ENCODE assay signal across 20 cellular contexts in the genomic region with DNA sequence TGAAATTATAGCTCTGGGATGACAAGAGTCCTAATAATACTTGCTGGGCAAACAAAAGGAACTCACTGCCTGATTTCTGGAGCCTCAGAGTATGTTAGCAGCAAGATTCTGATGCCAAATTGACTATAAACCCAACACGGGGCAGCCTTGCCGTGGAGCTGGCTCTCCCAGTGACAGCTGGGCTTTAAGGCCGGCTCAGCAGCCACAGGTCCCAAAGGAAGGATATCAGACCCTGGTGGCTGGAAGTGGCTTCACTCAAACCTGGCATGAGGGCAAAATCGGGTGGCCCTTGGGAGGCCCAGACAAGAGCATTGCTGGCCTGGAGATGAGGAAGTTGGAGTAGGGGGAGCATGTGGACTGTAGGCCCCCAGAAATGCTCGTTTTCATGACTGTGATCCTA. TPM values are rescaled to one million over a fixed set of nuclear protein-coding genes. Genes with fewer than 3 reads are reported as not detected.
DNase-seq lines count a peak whose midpoint lies in the region; ATAC-seq and TF ChIP-seq lines count a peak whose summit lies in the region.
"Had no signal": no experiment of that assay in that cellular context is flagged by ENCODE, and none has a peak within 500 bp of the region (broad histone marks: within the 10 kb centered on the region; RNA-seq: fewer than 3 reads in every experiment).

No MANE protein-coding gene starts in this region.

- no peak overlapping the region for H3K27ac ChIP-seq in osteoblast (ENCODE audit: low read depth, low read length)
- H3K27ac ChIP-seq: C4-2B had no signal

- peaks cover 9% of the 10 kb centered on the region for H3K9me3 Mint-ChIP-seq in glutamatergic neuron (ENCODE audit: unreplicated experiment)
- H3K9me3 Mint-ChIP-seq in nephron progenitor cell, result no peaks in the 10 kb centered on the region
- H3K9me3 Mint-ChIP-seq in activated CD4-positive, alpha-beta memory T cell treated with anti-CD3 and anti-CD28 coated beads, Interleukin-2, amount 10 ng/mL, durations not matched to agents 7 days and 5 days, result no peaks in the 10 kb centered on the region
- H3K9me3 Mint-ChIP-seq: CD4-positive, alpha-beta T cell; CD8-positive, alpha-beta T cell had no signal

- TF ChIP-seq CTCF in glutamatergic neuron (IDR thresholded peaks at IDR 0.05; ENCODE audit: partially characterized antibody, unreplicated experiment), result no peak
- no peak for TF ChIP-seq CTCF in nephron progenitor cell (IDR thresholded peaks at IDR 0.05)
- TF ChIP-seq CTCF in osteoblast (IDR thresholded peaks at IDR 0.05; ENCODE audit: extremely low read depth, low read depth, low read length), result no peak

- peaks cover 57% of the 10 kb centered on the region for H3K36me3 ChIP-seq in osteoblast (ENCODE audit: insufficient read depth, low read length)

- peak; percentile 73 for DNase-seq in D341Med (ENCODE audit: low spot score)
- no peak for DNase-seq in glutamatergic neuron
- no peak for DNase-seq in nephron progenitor cell
- peak; percentile 53 for DNase-seq in osteoblast (ENCODE audit: insufficient read length, low spot score, missing footprints)
- no peak for DNase-seq in DMS79 treated with DMSO at 0.1 percent for 48 hours (lab: John Stamatoyannopoulos, UW)
- no peak for DNase-seq in activated CD4-positive, alpha-beta memory T cell treated with anti-CD3 and anti-CD28 coated beads, Interleukin-2, amount 10 ng/mL, durations not matched to agents 7 days and 5 days
- DNase-seq in DMS 273 treated with DMSO at 0.1 percent for 48 hours (lab: John Stamatoyannopoulos, UW), result no peak
- DNase-seq: 8988T; ACHN; BE2C; CD4-positive, alpha-beta T cell; CD8-positive, alpha-beta T cell; COR-L47; DMS153; DMS53; DMS79; GF-D8 had no signal

- CTCF ChIA-PET in activated CD4-positive, alpha-beta memory T cell treated with anti-CD3 and anti-CD28 coated beads, Interleukin-2, amount 10 ng/mL, durations not matched to agents 7 days and 5 days (lab: Charles Lee), result no interaction called here

- H3K27me3 ChIP-seq in osteoblast (ENCODE audit: insufficient read depth, low read length), result no peaks in the 10 kb centered on the region
- H3K27me3 ChIP-seq: BE2C; BLaER1 treated with 17β-estradiol and CSF1 and Interleukin-3, amounts not matched to agents 10 nM and 100 nM had no signal

- H4K20me1 ChIP-seq in osteoblast (ENCODE audit: insufficient read depth, low read length), result no peaks in the 10 kb centered on the region

- H3K4me1 ChIP-seq in osteoblast (ENCODE audit: insufficient read depth, low read length), result no peaks in the 10 kb centered on the region
- H3K4me1 ChIP-seq: BE2C had no signal

- H3K36me3 Mint-ChIP-seq in glutamatergic neuron (ENCODE audit: unreplicated experiment) (peaks cover 5% of the 10 kb centered on the region), nephron progenitor cell (ENCODE audit: low read depth) (peaks cover 49% of the 10 kb centered on the region)
- H3K36me3 Mint-ChIP-seq in activated CD4-positive, alpha-beta memory T cell treated with anti-CD3 and anti-CD28 coated beads, Interleukin-2, amount 10 ng/mL, durations not matched to agents 7 days and 5 days (ENCODE audit: low read depth), result peaks cover 46% of the 10 kb centered on the region

- H3K79me2 ChIP-seq in osteoblast (ENCODE audit: insufficient read depth, low read length), result no peaks in the 10 kb centered on the region

- no peak overlapping the region for H3K4me3 ChIP-seq in osteoblast (ENCODE audit: insufficient read depth, low read length)
- H3K4me3 ChIP-seq: BLaER1 treated with 17β-estradiol and CSF1 and Interleukin-3, amounts not matched to agents 10 nM and 100 nM had no signal

- H3K4me1 Mint-ChIP-seq in glutamatergic neuron (ENCODE audit: low read depth, unreplicated experiment) (peaks cover 2% of the 10 kb centered on the region), nephron progenitor cell (peaks cover 13% of the 10 kb centered on the region)
- peaks cover 24% of the 10 kb centered on the region for H3K4me1 Mint-ChIP-seq in activated CD4-positive, alpha-beta memory T cell treated with anti-CD3 and anti-CD28 coated beads, Interleukin-2, amount 10 ng/mL, durations not matched to agents 7 days and 5 days

- H3K27me3 Mint-ChIP-seq in glutamatergic neuron (ENCODE audit: unreplicated experiment), result peaks cover 2% of the 10 kb centered on the region
- no peaks in the 10 kb centered on the region for H3K27me3 Mint-ChIP-seq in nephron progenitor cell (ENCODE audit: low read depth, poor library complexity)
- no peaks in the 10 kb centered on the region for H3K27me3 Mint-ChIP-seq in activated CD4-positive, alpha-beta memory T cell treated with anti-CD3 and anti-CD28 coated beads, Interleukin-2, amount 10 ng/mL, durations not matched to agents 7 days and 5 days
- H3K27me3 Mint-ChIP-seq: CD4-positive, alpha-beta T cell had no signal

- no peak overlapping the region for H3K4me2 ChIP-seq in osteoblast (ENCODE audit: insufficient read depth, low read length)

- no peak overlapping the region for H2AFZ ChIP-seq in osteoblast (ENCODE audit: low read length)

- H3K9me3 ChIP-seq in osteoblast (ENCODE audit: low read depth, low read length), result no peaks in the 10 kb centered on the region
- H3K9me3 ChIP-seq: BE2C; BLaER1 treated with 17β-estradiol and CSF1 and Interleukin-3, amounts not matched to agents 10 nM and 100 nM had no signal

- ATAC-seq in GM18907 (IDR thresholded peaks at IDR 0.05; ENCODE audit: unreplicated experiment), result no peak
- ATAC-seq: CD8-positive, alpha-beta T cell had no signal

- H3K27ac Mint-ChIP-seq in glutamatergic neuron (ENCODE audit: unreplicated experiment) (peak overlapping the region; percentile 62), nephron progenitor cell (peak overlapping the region; percentile 72)
- no peak overlapping the region for H3K27ac Mint-ChIP-seq in activated CD4-positive, alpha-beta memory T cell treated with anti-CD3 and anti-CD28 coated beads, Interleukin-2, amount 10 ng/mL, durations not matched to agents 7 days and 5 days
- H3K27ac Mint-ChIP-seq: CD4-positive, alpha-beta T cell; CD8-positive, alpha-beta T cell had no signal

- H3K4me3 Mint-ChIP-seq in glutamatergic neuron (ENCODE audit: unreplicated experiment), result no peak overlapping the region
- H3K4me3 Mint-ChIP-seq in nephron progenitor cell, result no peak overlapping the region
- no peak overlapping the region for H3K4me3 Mint-ChIP-seq in activated CD4-positive, alpha-beta memory T cell treated with anti-CD3 and anti-CD28 coated beads, Interleukin-2, amount 10 ng/mL, durations not matched to agents 7 days and 5 days
- H3K4me3 Mint-ChIP-seq: CD4-positive, alpha-beta T cell; CD8-positive, alpha-beta T cell had no signal

- POLR2A ChIA-PET in activated CD4-positive, alpha-beta memory T cell treated with anti-CD3 and anti-CD28 coated beads, Interleukin-2, amount 10 ng/mL, durations not matched to agents 7 days and 5 days (lab: Charles Lee), result no interaction called here

RNA-seq across cellular contexts. Expression of a gene that starts 47.9 kb away (rescaled TPM):
- total RNA-seq in glutamatergic neuron (ENCODE audit: unreplicated experiment) (84.9 TPM), osteoblast (13.8 and 15.2 TPM in 2 replicates)
- total RNA-seq in activated CD4-positive, alpha-beta memory T cell treated with anti-CD3 and anti-CD28 coated beads, Interleukin-2, amount 10 ng/mL, durations not matched to agents 7 days and 5 days, result 10 to 100 TPM; 39.0 to 42.7 TPM

Comparison
In these comparisons a context has a peak if more than half of its experiments do, and no peak if none do; other contexts are left out.
1. DNase-seq: peak in D341Med (single experiment) and osteoblast (single experiment); none in glutamatergic neuron (single experiment), nephron progenitor cell (single experiment), DMS79 treated with DMSO at 0.1 percent for 48 hours (single experiment), activated CD4-positive, alpha-beta memory T cell treated with anti-CD3 and anti-CD28 coated beads, Interleukin-2, amount 10 ng/mL, durations not matched to agents 7 days and 5 days (single experiment) and DMS 273 treated with DMSO at 0.1 percent for 48 hours (single experiment).